17 cellular contexts compared by ENCODE assay signal in genomic region chr14:68630611-68631013, GRCh38.
A peak's percentile ranks its signal among the peaks of the same experiment; 100 is the strongest.
DNase-seq lines count a peak whose midpoint lies in the region; ATAC-seq and TF ChIP-seq lines count a peak whose summit lies in the region.
"Had no signal": no experiment of that assay in that cellular context is flagged by ENCODE, and none has a peak within 500 bp of the region (broad histone marks: within the 10 kb centered on the region; RNA-seq: fewer than 3 reads in every experiment).

No MANE protein-coding gene starts in this region.

- H3K36me3 ChIP-seq in gastroesophageal sphincter, result no peaks in the 10 kb centered on the region
- no peaks in the 10 kb centered on the region for H3K36me3 ChIP-seq in tibial artery

- H3K27ac ChIP-seq in cingulate gyrus (ENCODE audit: low read depth, low read length) (peak overlapping the region; percentile 54), gastroesophageal sphincter (peak overlapping the region in 3 of 4 donors; percentile 51 to 76 (median 72)), tibial artery (peak overlapping the region; percentile 25 to 50)
- H3K27ac ChIP-seq: KMS-11 had no signal

- H3K27me3 Mint-ChIP-seq in neural crest cell (ENCODE audit: low read depth), result no peaks in the 10 kb centered on the region

- TF ChIP-seq CTCF in gastroesophageal sphincter (IDR thresholded peaks at IDR 0.05), result no peak
- no peak for TF ChIP-seq CTCF in neural crest cell (conservative IDR thresholded peaks at IDR 0.05)
- TF ChIP-seq CTCF in tibial artery (IDR thresholded peaks at IDR 0.05), result no peak

- DNase-seq in neural crest cell (ENCODE audit: low read depth, low spot score) (no peak), tibial artery (no peak), HUDEP-2 (lab: John Stamatoyannopoulos, UW; ENCODE audit: unreplicated experiment in 76 of 76) (no peak), GM19240 (ENCODE audit: insufficient read length, low spot score) (no peak)
- DNase-seq: activated CD4-positive, alpha-beta T cell treated with anti-CD3 and anti-CD28 coated beads, Interleukin-2, amount 50 U/mL, for 48 hours; activated naive CD8-positive, alpha-beta T cell treated with anti-CD3 and anti-CD28 coated beads, Interleukin-2, amount 10 ng/mL, durations not matched to agents 7 days and 5 days; activated T-cell treated with anti-CD3 and anti-CD28 coated beads, Interleukin-2, amount 50 U/mL, for 72 hours; effector CD4-positive, alpha-beta T cell; mucosa of descending colon; NCI-H2081 treated with DMSO at 0.1 percent for 48 hours; NCI-H510A treated with DMSO at 0.1 percent for 48 hours; stimulated activated CD4-positive, alpha-beta T cell treated with anti-CD3 and anti-CD28 coated beads, Interleukin-2, amount 100 ng/mL, for 48 hours; T-helper 1 cell had no signal

- H3K4me3 ChIP-seq in gastroesophageal sphincter, result no peak overlapping the region
- no peak overlapping the region for H3K4me3 ChIP-seq in tibial artery
- H3K4me3 ChIP-seq: mucosa of descending colon had no signal

- peaks cover 2% of the 10 kb centered on the region for H3K9me3 Mint-ChIP-seq in neural crest cell
- H3K9me3 Mint-ChIP-seq: activated naive CD8-positive, alpha-beta T cell treated with anti-CD3 and anti-CD28 coated beads, Interleukin-2, amount 10 ng/mL, durations not matched to agents 7 days and 5 days; activated T-cell treated with anti-CD3 and anti-CD28 coated beads, Interleukin-2, amount 50 U/mL, for 72 hours had no signal

- no peak for TF ChIP-seq POLR2A in gastroesophageal sphincter (IDR thresholded peaks at IDR 0.05)

- H3K27me3 ChIP-seq in gastroesophageal sphincter (no peaks in the 10 kb centered on the region), tibial artery (no peaks in the 10 kb centered on the region)

- TF ChIP-seq EP300 in gastroesophageal sphincter (IDR thresholded peaks at IDR 0.05), result no peak

- no peaks in the 10 kb centered on the region for H3K36me3 Mint-ChIP-seq in neural crest cell (ENCODE audit: low read depth)
- H3K36me3 Mint-ChIP-seq: activated naive CD8-positive, alpha-beta T cell treated with anti-CD3 and anti-CD28 coated beads, Interleukin-2, amount 10 ng/mL, durations not matched to agents 7 days and 5 days had no signal

- peak overlapping the region; percentile 39 for H3K4me3 Mint-ChIP-seq in neural crest cell
- H3K4me3 Mint-ChIP-seq: activated naive CD8-positive, alpha-beta T cell treated with anti-CD3 and anti-CD28 coated beads, Interleukin-2, amount 10 ng/mL, durations not matched to agents 7 days and 5 days; activated T-cell treated with anti-CD3 and anti-CD28 coated beads, Interleukin-2, amount 50 U/mL, for 72 hours had no signal

- no peaks in the 10 kb centered on the region for H3K9me3 ChIP-seq in gastroesophageal sphincter
- H3K9me3 ChIP-seq in tibial artery, result no peaks in the 10 kb centered on the region
- H3K9me3 ChIP-seq: mucosa of descending colon had no signal

- no peak overlapping the region for H3K27ac Mint-ChIP-seq in neural crest cell (ENCODE audit: unreplicated experiment)
- H3K27ac Mint-ChIP-seq: activated naive CD8-positive, alpha-beta T cell treated with anti-CD3 and anti-CD28 coated beads, Interleukin-2, amount 10 ng/mL, durations not matched to agents 7 days and 5 days; activated T-cell treated with anti-CD3 and anti-CD28 coated beads, Interleukin-2, amount 50 U/mL, for 72 hours had no signal

- peaks cover 83% of the 10 kb centered on the region for H3K4me1 Mint-ChIP-seq in neural crest cell

- WGBS in gastroesophageal sphincter (ENCODE audit: low coverage in 1 of 2), 2 donors, result 53 to 60% methylated on average over 2 to 6 of the region's 7 CpGs

- H3K4me1 ChIP-seq in gastroesophageal sphincter, result peaks cover 3 to 90% (median 15%) of the 10 kb centered on the region in 3 donors
- H3K4me1 ChIP-seq in tibial artery, result peaks cover 0 to 57% (median 33%) of the 10 kb centered on the region in 4 donors

- intact Hi-C loops in tibial artery (cut with DNase I; ENCODE audit: low total_unique reads), result no loop called here

- peak; percentile 52 for ATAC-seq in gastroesophageal sphincter
- no peak for ATAC-seq in GM21528 (IDR thresholded peaks at IDR 0.05; ENCODE audit: low FRiP score, unreplicated experiment)
- ATAC-seq: activated T-cell treated with anti-CD3 and anti-CD28 coated beads, Interleukin-2, amount 50 U/mL, for 72 hours; mucosa of descending colon had no signal
